Comparison of ENCODE assay signal across 2 cellular contexts in genomic region chr19:17748884-17749638, GRCh38.
TF ChIP-seq lines count a peak whose summit lies in the region.

No MANE protein-coding gene starts in this region.

TF ChIP-seq in WTC11, 78 proteins besides CTCF, POLR2A, EP300 and RAD21:
- no peak for TF ChIP-seq GABPB1 (CRISPR knock-in tag; IDR thresholded peaks at IDR 0.05)
- TF ChIP-seq ZNF219 (CRISPR knock-in tag; IDR thresholded peaks at IDR 0.05; ENCODE audit: borderline replicate concordance) = no peak
- TF ChIP-seq KAT7 (CRISPR knock-in tag; IDR thresholded peaks at IDR 0.05; ENCODE audit: borderline replicate concordance) = no peak
- TF ChIP-seq JUN (CRISPR knock-in tag; IDR thresholded peaks at IDR 0.05) = no peak
- TF ChIP-seq ZNF423 (CRISPR knock-in tag; IDR thresholded peaks at IDR 0.05) = no peak
- no peak for TF ChIP-seq ZNF281 (CRISPR knock-in tag; IDR thresholded peaks at IDR 0.05)
- no peak for TF ChIP-seq NFE2L1 (CRISPR knock-in tag; IDR thresholded peaks at IDR 0.05)
TF ChIP-seq in WTC11: peak in this region for 0.

TF ChIP-seq in H1, 55 proteins besides CTCF, POLR2A, EP300 and RAD21:
- TF ChIP-seq KDM1A (IDR thresholded peaks at IDR 0.05; ENCODE audit: borderline replicate concordance, low read length) (peak; percentile 82; the same call in 1 of the 2 replicates), KDM4A (IDR thresholded peaks at IDR 0.05; ENCODE audit: low read depth, low read length, severe bottlenecking) (no peak)
